Comparison of ENCODE assay signal across 26 cellular contexts in the genomic region with DNA sequence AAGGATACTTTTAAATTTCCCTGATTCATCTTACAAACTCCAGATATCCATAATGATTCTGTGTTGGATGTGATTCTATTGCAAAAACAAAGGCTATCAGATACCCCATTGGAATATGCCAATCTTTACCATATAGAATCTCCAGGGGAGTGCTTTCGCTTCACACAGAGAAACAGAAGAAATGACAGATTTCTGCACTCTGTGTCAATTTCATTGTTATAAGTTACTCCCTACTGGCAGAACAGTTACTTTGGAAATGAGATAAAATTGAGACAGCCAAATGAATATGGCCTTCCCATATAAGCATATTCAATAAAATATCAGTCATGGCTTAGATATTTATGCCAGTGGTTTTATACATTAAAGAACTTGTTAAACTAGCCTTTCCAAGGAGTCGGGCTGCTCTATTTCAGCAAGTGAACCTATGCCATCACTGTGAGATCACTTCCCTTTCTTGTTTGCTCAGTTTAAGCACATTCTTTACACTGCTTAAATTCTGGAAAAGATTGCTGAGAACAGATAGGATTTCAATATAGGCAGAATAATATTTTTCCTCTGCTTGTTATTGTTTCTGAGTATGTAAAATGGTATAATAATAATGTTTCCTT.
"Had no signal": no experiment of that assay in that cellular context is flagged by ENCODE, and none has a peak within 500 bp of the region (broad histone marks: within the 10 kb centered on the region; RNA-seq: fewer than 3 reads in every experiment).

No MANE protein-coding gene starts in this region.

- H3K4me1 Mint-ChIP-seq: brain; immature natural killer cell; memory B cell; naive thymus-derived CD4-positive, alpha-beta T cell; neural crest cell; stimulated activated naive B cell treated with anti-CD40 and anti-IgM and Interleukin-4, amounts not matched to agents 10 μg/mL and 1 μg/mL and 100 μg/mL, for 72 hours; T-helper 17 cell had no signal

- H3K9me3 ChIP-seq: adrenal gland, suprapubic skin, tibial artery had no signal

- DNase-seq: activated CD4-positive, alpha-beta T cell treated with anti-CD3 and anti-CD28 coated beads for 1 hour; activated CD4-positive, alpha-beta T cell treated with anti-CD3 and anti-CD28 coated beads, Interleukin-2, amount 50 U/mL, for 1 hour; activated CD8-positive, alpha-beta T cell treated with anti-CD3 and anti-CD28 coated beads for 36 hours; activated T-cell treated with anti-CD3 and anti-CD28 coated beads, Interleukin-2, amount 50 U/mL, for 48 hours; adrenal gland; aorta; cortex of kidney; heart left ventricle; hypothalamus; immature natural killer cell; midbrain; naive thymus-derived CD4-positive, alpha-beta T cell; occipital lobe; stimulated activated CD4-positive, alpha-beta T cell treated with anti-CD3 and anti-CD28 coated beads, Interleukin-1b, Interleukin-23, amount 100 ng/mL, for 48 hours; stimulated activated naive B cell treated with anti-CD40 and anti-IgM and Interleukin-4, amounts not matched to agents 10 μg/mL and 1 μg/mL and 100 μg/mL, for 72 hours; SW 1271; T-helper 17 cell; tibial artery had no signal

- H3K4me2 ChIP-seq: smooth muscle cell had no signal

- H3K27ac ChIP-seq: adrenal gland, heart left ventricle, right atrium auricular region, suprapubic skin, tibial artery had no signal

- H3K36me3 Mint-ChIP-seq: activated naive CD8-positive, alpha-beta T cell; brain; memory B cell; naive thymus-derived CD4-positive, alpha-beta T cell; stimulated activated naive B cell treated with anti-CD40 and anti-IgM and Interleukin-4, amounts not matched to agents 10 μg/mL and 1 μg/mL and 100 μg/mL, for 72 hours had no signal

- H3K4me1 ChIP-seq: adrenal gland, heart left ventricle, right atrium auricular region, suprapubic skin, tibial artery had no signal

- H3K27me3 Mint-ChIP-seq: activated CD8-positive, alpha-beta T cell treated with anti-CD3 and anti-CD28 coated beads for 36 hours; activated naive CD8-positive, alpha-beta T cell; memory B cell; naive thymus-derived CD4-positive, alpha-beta T cell; stimulated activated naive B cell treated with anti-CD40 and anti-IgM and Interleukin-4, amounts not matched to agents 10 μg/mL and 1 μg/mL and 100 μg/mL, for 72 hours; T-helper 17 cell had no signal

- H3K36me3 ChIP-seq: adrenal gland, heart left ventricle, right atrium auricular region, suprapubic skin, tibial artery had no signal

- H3K4me3 ChIP-seq: adrenal gland, heart left ventricle, right atrium auricular region, smooth muscle cell, suprapubic skin, tibial artery had no signal

- H3K27me3 ChIP-seq: adrenal gland, heart left ventricle, right atrium auricular region, suprapubic skin, tibial artery had no signal

- H3K27ac Mint-ChIP-seq: activated CD8-positive, alpha-beta T cell treated with anti-CD3 and anti-CD28 coated beads for 36 hours; activated naive CD8-positive, alpha-beta T cell; activated T-helper 2 cell treated with anti-CD3 and anti-CD28 coated beads, Interferon-gamma antibody, Interleukin-2, Interleukin-4, amounts not matched to agents 10 μg/mL and 5 μg/mL and 100 μg/mL, durations not matched to agents 14 hours and 24 hours and 36 hours; brain; immature natural killer cell; memory B cell; naive thymus-derived CD4-positive, alpha-beta T cell; stimulated activated naive B cell treated with anti-CD40 and anti-IgM and Interleukin-4, amounts not matched to agents 10 μg/mL and 1 μg/mL and 100 μg/mL, for 72 hours; T-helper 17 cell had no signal

- H3K4me3 Mint-ChIP-seq: activated CD8-positive, alpha-beta T cell treated with anti-CD3 and anti-CD28 coated beads for 36 hours; activated naive CD8-positive, alpha-beta T cell; brain; immature natural killer cell; memory B cell; naive thymus-derived CD4-positive, alpha-beta T cell; neural crest cell; stimulated activated naive B cell treated with anti-CD40 and anti-IgM and Interleukin-4, amounts not matched to agents 10 μg/mL and 1 μg/mL and 100 μg/mL, for 72 hours; T-helper 17 cell had no signal
